In genomic region chr11:67056640-67057409, GRCh38 we compare ENCODE assay signal across 8 cellular contexts. TPM values are rescaled to one million over a fixed set of nuclear protein-coding genes. Genes with fewer than 3 reads are reported as not detected.
DNase-seq lines count a peak whose midpoint lies in the region; ATAC-seq and TF ChIP-seq lines count a peak whose summit lies in the region.

TSS of gene RHOD (plus strand) at chr11:67056847. CDS start at chr11:67056903, 56 bp downstream.

- DNase-seq in WERI-Rb-1 (no peak), mesenteric fat pad (ENCODE audit: low spot score) (no peak), upper lobe of left lung (peak; percentile 65 to 93), C1 segment of cervical spinal cord (lab: John Stamatoyannopoulos, UW) (no peak)

- no peaks in the 10 kb centered on the region for H3K9me3 ChIP-seq in ES-I3 (ENCODE audit: control insufficient read depth, insufficient read depth, low read length)
- no peaks in the 10 kb centered on the region for H3K9me3 ChIP-seq in WERI-Rb-1 (ENCODE audit: severe bottlenecking)
- H3K9me3 ChIP-seq in ectodermal cell (ENCODE audit: control insufficient read depth, low read length) = no peaks in the 10 kb centered on the region
- H3K9me3 ChIP-seq in upper lobe of left lung = no peaks in the 10 kb centered on the region

- H3K27ac ChIP-seq in WERI-Rb-1 (peak within 1 kb of the TSS; percentile 40; the same call in 1 of the 2 replicates), ectodermal cell (ENCODE audit: insufficient read depth, low read depth, low read length, poor library complexity, severe bottlenecking) (no peak within 1 kb of the TSS), upper lobe of left lung (peak within 1 kb of the TSS; percentile 6 to 74 (median 56))

- H3K4me3 ChIP-seq in WERI-Rb-1 (ENCODE audit: low read depth, low read length) (no peak within 1 kb of the TSS), ectodermal cell (ENCODE audit: insufficient read depth, low read depth, low read length) (peak within 1 kb of the TSS; percentile 43), upper lobe of left lung (peak within 1 kb of the TSS; percentile 57 to 67 (median 64))

- ATAC-seq in upper lobe of left lung (ENCODE audit: low FRiP score in 2 of 2) = peak; percentile 80 to 84
- no peak for ATAC-seq in GM21737 (IDR thresholded peaks at IDR 0.05; ENCODE audit: unreplicated experiment)
- ATAC-seq in GM21528 (IDR thresholded peaks at IDR 0.05; ENCODE audit: low FRiP score, unreplicated experiment) = no peak

- H3K36me3 ChIP-seq in ES-I3 (ENCODE audit: insufficient read depth, low read length) (no peaks in the 10 kb centered on the region), WERI-Rb-1 (no peaks in the 10 kb centered on the region), ectodermal cell (ENCODE audit: control insufficient read depth, insufficient read depth, low read length) (no peaks in the 10 kb centered on the region), upper lobe of left lung (no peaks in the 10 kb centered on the region)

- 8 to 9% methylated on average over 69 of the region's 69 CpGs for WGBS in ectodermal cell, 2 experiments
- 12 to 16% methylated on average over 32 to 36 of the region's 69 CpGs for WGBS in upper lobe of left lung, 2 donors

- TF ChIP-seq EP300 in upper lobe of left lung (IDR thresholded peaks at IDR 0.05) = no peak

- peak within 1 kb of the TSS; percentile 73 for H3K9ac ChIP-seq in ES-I3 (ENCODE audit: low read depth, low read length)

- peak in 2 of 4 donors; percentile 36 to 50 for TF ChIP-seq POLR2A in upper lobe of left lung (IDR thresholded peaks at IDR 0.05)

- H3K27me3 ChIP-seq in WERI-Rb-1 (ENCODE audit: insufficient read depth, low read depth, severe bottlenecking) (no peaks in the 10 kb centered on the region), ectodermal cell (ENCODE audit: control insufficient read depth, insufficient read depth, low read length, poor library complexity, severe bottlenecking) (peaks cover 27% of the 10 kb centered on the region), upper lobe of left lung (peaks cover 0 to 4% (median 0%) of the 10 kb centered on the region in 4 donors)

- no peak for TF ChIP-seq CTCF in WERI-Rb-1 (IDR thresholded peaks at IDR 0.05; ENCODE audit: low read depth, low read length)
- peak in 1 of 6 experiments; percentile 15 for TF ChIP-seq CTCF in upper lobe of left lung (IDR thresholded peaks at IDR 0.05)

- H3K4me1 ChIP-seq in ES-I3 (ENCODE audit: insufficient read depth, low read length) (peaks cover 18% of the 10 kb centered on the region), ectodermal cell (ENCODE audit: control insufficient read depth, insufficient read depth, low read length) (no peaks in the 10 kb centered on the region), upper lobe of left lung (peaks cover 14 to 37% (median 21%) of the 10 kb centered on the region in 4 donors)

RNA-seq across cellular contexts. Expression of gene RHOD, which starts in this region (rescaled TPM):
- 5.5 TPM for polyA plus RNA-seq in ectodermal cell (2013, experiment 1 of 4)
- polyA plus RNA-seq in ectodermal cell (2013, experiment 2 of 4) = 5.5 TPM
- polyA plus RNA-seq in ectodermal cell (2013, experiment 3 of 4) = 5.8 TPM
- 5.3 TPM for polyA plus RNA-seq in ectodermal cell (2013, experiment 4 of 4)
- 22.2 TPM for total RNA-seq in mesenteric fat pad
- 10 to 100 TPM; 14.5 to 37.7 (median 18.1) TPM for total RNA-seq in upper lobe of left lung

Comparison
In these comparisons a context has a peak if more than half of its experiments do, and no peak if none do; other contexts are left out.
1. DNase-seq: peak in upper lobe of left lung (2 of 2); none in WERI-Rb-1 (single experiment), mesenteric fat pad (single experiment) and C1 segment of cervical spinal cord (0 of 14).
2. ATAC-seq: peak in upper lobe of left lung (2 of 2); none in GM21737 (single experiment) and GM21528 (single experiment).